ENCODE assay signal across 21 cellular contexts in genomic region chr1:88982055-88982454, GRCh38. TPM values are rescaled to one million over a fixed set of nuclear protein-coding genes. Genes with fewer than 3 reads are reported as not detected.
A peak's percentile ranks its signal among the peaks of the same experiment; 100 is the strongest.
DNase-seq lines count a peak whose midpoint lies in the region; ATAC-seq, FAIRE-seq and TF ChIP-seq lines count a peak whose summit lies in the region.
"Had no signal": no experiment of that assay in that cellular context is flagged by ENCODE, and none has a peak within 500 bp of the region (broad histone marks: within the 10 kb centered on the region; RNA-seq: fewer than 3 reads in every experiment).

No MANE protein-coding gene starts in this region.

- H3K27me3 ChIP-seq in astrocyte (ENCODE audit: insufficient read depth, low read length), result no peaks in the 10 kb centered on the region
- no peaks in the 10 kb centered on the region for H3K27me3 ChIP-seq in neutrophil
- H3K27me3 ChIP-seq: body of pancreas, MG63, SJCRH30, testis had no signal

- peaks cover 86% of the 10 kb centered on the region for H3K36me3 Mint-ChIP-seq in activated T-cell treated with anti-CD3 and anti-CD28 coated beads, Interleukin-2, amount 50 U/mL, for 24 hours (ENCODE audit: low read depth)
- H3K36me3 Mint-ChIP-seq in astrocyte (ENCODE audit: low read depth, unreplicated experiment) (peaks cover 6% of the 10 kb centered on the region), WTC11 (peaks cover 33% of the 10 kb centered on the region)

- H3K4me2 ChIP-seq in astrocyte (ENCODE audit: low read length), result peak overlapping the region; percentile 42
- H3K4me2 ChIP-seq: PC-9 had no signal

- no peak for TF ChIP-seq CTCF in astrocyte (IDR thresholded peaks at IDR 0.05; ENCODE audit: insufficient read depth, low read depth, low read length)
- TF ChIP-seq CTCF in neutrophil (IDR thresholded peaks at IDR 0.05), result no peak
- no peak for TF ChIP-seq CTCF in WTC11 (IDR thresholded peaks at IDR 0.05)

- no peak for FAIRE-seq in astrocyte (lab: Jason Lieb, UNC)
- FAIRE-seq: HepG2 had no signal

- no peak for DNase-seq in activated T-cell treated with anti-CD3 and anti-CD28 coated beads, Interleukin-2, amount 50 U/mL, for 24 hours
- no peak for DNase-seq in activated T-cell treated with anti-CD3 and anti-CD28 coated beads, Interleukin-2, amount 50 U/mL, for 1 hour
- DNase-seq in M059J (ENCODE audit: low read depth), result peak; percentile 18
- DNase-seq in astrocyte (ENCODE audit: low read depth), result peak; percentile 12
- no peak for DNase-seq in WTC11 (ENCODE audit: low spot score)
- no peak for DNase-seq in HPDE6-E6E7 (ENCODE audit: extremely low spot score)
- DNase-seq: activated B cell treated with CpG ODN at 0.5 μM for 24 hours; body of pancreas; erythroblast; MG63; midbrain; NCI-H774; PC-9; SJCRH30; stimulated activated CD8-positive, alpha-beta memory T cell treated with anti-CD3 and anti-CD28 coated beads, Interleukin-4, amount 100 ng/mL, for 48 hours; testis had no signal

- peaks cover 23% of the 10 kb centered on the region for H3K4me1 ChIP-seq in astrocyte (ENCODE audit: insufficient read depth, low read length)
- H3K4me1 ChIP-seq in neutrophil (ENCODE audit: control insufficient read depth in 1 of 2, insufficient read depth in 1 of 2, low read depth in 1 of 2, low read length in 1 of 2), result peaks cover 19 to 26% of the 10 kb centered on the region in 2 experiments

- H3K9me3 Mint-ChIP-seq in activated T-cell treated with anti-CD3 and anti-CD28 coated beads, Interleukin-2, amount 50 U/mL, for 24 hours, result no peaks in the 10 kb centered on the region
- no peaks in the 10 kb centered on the region for H3K9me3 Mint-ChIP-seq in astrocyte (ENCODE audit: unreplicated experiment)
- H3K9me3 Mint-ChIP-seq in WTC11, result 0 out of 2 replicates have a peak, but pooled peaks cover 3% of the 10 kb centered on the region
- H3K9me3 Mint-ChIP-seq: activated B cell treated with CpG ODN at 0.5 μM for 24 hours had no signal

- peaks cover 18% of the 10 kb centered on the region for H4K20me1 ChIP-seq in astrocyte (ENCODE audit: insufficient read depth, low read length)

- H3K4me3 ChIP-seq in astrocyte (ENCODE audit: insufficient read depth, low read depth, low read length) (no peak overlapping the region), neutrophil (ENCODE audit: low read depth in 1 of 2, low read length in 1 of 2) (no peak overlapping the region)
- H3K4me3 ChIP-seq: body of pancreas, HAP-1, MG63, PC-9, SJCRH30, testis had no signal

- H3K9ac ChIP-seq in astrocyte (ENCODE audit: low read length), result no peak overlapping the region

- peaks cover 57% of the 10 kb centered on the region for H3K79me2 ChIP-seq in astrocyte (ENCODE audit: insufficient read depth, low read length)

- H3K4me3 Mint-ChIP-seq in activated T-cell treated with anti-CD3 and anti-CD28 coated beads, Interleukin-2, amount 50 U/mL, for 24 hours, result peak overlapping the region; percentile 16
- H3K4me3 Mint-ChIP-seq in astrocyte (ENCODE audit: unreplicated experiment) (no peak overlapping the region), WTC11 (no peak overlapping the region)
- H3K4me3 Mint-ChIP-seq: activated B cell treated with CpG ODN at 0.5 μM for 24 hours, neural crest cell had no signal

- H3K36me3 ChIP-seq in astrocyte (ENCODE audit: insufficient read depth, low read length) (no peaks in the 10 kb centered on the region), neutrophil (peaks cover 25% of the 10 kb centered on the region)

- H2AFZ ChIP-seq in astrocyte (ENCODE audit: low read depth, low read length), result no peak overlapping the region
- H2AFZ ChIP-seq: PC-9 had no signal

- ATAC-seq in WTC11 (no peak), GM21447 (IDR thresholded peaks at IDR 0.05; ENCODE audit: unreplicated experiment) (no peak)
- ATAC-seq: body of pancreas, HepG2 had no signal

- peak overlapping the region; percentile 86 for H3K27ac Mint-ChIP-seq in activated T-cell treated with anti-CD3 and anti-CD28 coated beads, Interleukin-2, amount 50 U/mL, for 24 hours
- H3K27ac Mint-ChIP-seq in astrocyte (ENCODE audit: unreplicated experiment) (no peak overlapping the region), WTC11 (no peak overlapping the region)
- H3K27ac Mint-ChIP-seq: activated B cell treated with CpG ODN at 0.5 μM for 24 hours had no signal

- no peaks in the 10 kb centered on the region for H3K9me3 ChIP-seq in astrocyte (ENCODE audit: insufficient read depth, low read depth, low read length)
- H3K9me3 ChIP-seq in neutrophil, result no peaks in the 10 kb centered on the region
- H3K9me3 ChIP-seq: body of pancreas, HAP-1, MG63, SJCRH30, testis had no signal

- no peaks in the 10 kb centered on the region for H3K27me3 Mint-ChIP-seq in activated T-cell treated with anti-CD3 and anti-CD28 coated beads, Interleukin-2, amount 50 U/mL, for 24 hours
- H3K27me3 Mint-ChIP-seq in astrocyte (ENCODE audit: low read depth, unreplicated experiment), result no peaks in the 10 kb centered on the region
- H3K27me3 Mint-ChIP-seq in WTC11 (ENCODE audit: low read depth), result no peaks in the 10 kb centered on the region
- H3K27me3 Mint-ChIP-seq: activated B cell treated with CpG ODN at 0.5 μM for 24 hours had no signal

- no peak overlapping the region for H3K27ac ChIP-seq in astrocyte (ENCODE audit: low read depth, low read length)
- peak overlapping the region; percentile 52 for H3K27ac ChIP-seq in neutrophil
- H3K27ac ChIP-seq: PC-9, SJCRH30, testis had no signal

- POLR2A ChIA-PET in WTC11 (lab: Charles Lee), result no interaction called here

- peaks cover 84% of the 10 kb centered on the region for H3K4me1 Mint-ChIP-seq in activated T-cell treated with anti-CD3 and anti-CD28 coated beads, Interleukin-2, amount 50 U/mL, for 24 hours (ENCODE audit: low read depth)
- H3K4me1 Mint-ChIP-seq in astrocyte (ENCODE audit: low read depth, unreplicated experiment), result peaks cover 40% of the 10 kb centered on the region
- H3K4me1 Mint-ChIP-seq in WTC11, result peaks cover 17% of the 10 kb centered on the region

- CTCF ChIA-PET in WTC11 (lab: Charles Lee), result no interaction called here

TF ChIP-seq in WTC11, 78 proteins besides CTCF, POLR2A, EP300 and RAD21:
- TF ChIP-seq USF1 (CRISPR knock-in tag; IDR thresholded peaks at IDR 0.05) (no peak), GTF2I (CRISPR knock-in tag; conservative IDR thresholded peaks at IDR 0.05) (no peak), NFE2L1 (CRISPR knock-in tag; IDR thresholded peaks at IDR 0.05) (no peak), TCF7 (CRISPR knock-in tag; IDR thresholded peaks at IDR 0.05; ENCODE audit: low read depth) (no peak), CBFB (CRISPR knock-in tag; IDR thresholded peaks at IDR 0.05; ENCODE audit: low read depth) (no peak), SMAD3 (CRISPR knock-in tag; IDR thresholded peaks at IDR 0.05; ENCODE audit: borderline replicate concordance) (no peak), CREM (CRISPR knock-in tag; IDR thresholded peaks at IDR 0.05) (no peak), PRRX2 (CRISPR knock-in tag; IDR thresholded peaks at IDR 0.05) (no peak)

RNA-seq across cellular contexts. Expression of gene KYAT3, which starts 10.4 kb away (rescaled TPM):
- total RNA-seq in M059J (2014; rRNA removed; shearing (Covaris generic)), result 44.4 and 52.2 TPM in 2 replicates
- 21.0 and 21.3 TPM in 2 replicates for total RNA-seq in astrocyte
- total RNA-seq in WTC11 (2021), result 34.6 to 37.0 TPM (median 36.2 TPM) in 3 replicates

RNA-seq across cellular contexts. Expression of gene RBMXL1, which starts 10.4 kb away (rescaled TPM):
- total RNA-seq in M059J (2014; rRNA removed; shearing (Covaris generic)), result 10.6 and 15.9 TPM in 2 replicates
- total RNA-seq in astrocyte (10.1 and 10.9 TPM in 2 replicates), WTC11 (2021) (22.0 to 25.9 TPM (median 24.0 TPM) in 3 replicates)

RNA-seq across cellular contexts. Expression of gene GBP3, which starts 40.6 kb away (rescaled TPM):
- 88.8 and 89.5 TPM in 2 replicates for total RNA-seq in M059J (2014; rRNA removed; shearing (Covaris generic))
- total RNA-seq in astrocyte, result 30.3 and 34.9 TPM in 2 replicates
- total RNA-seq in WTC11 (2021), result 0.18 TPM in 2 of 3 replicates, not detected in the other
- total RNA-seq: neural crest cell had no signal

Comparison
In these comparisons a context has a peak if more than half of its experiments do, and no peak if none do; other contexts are left out.
1. DNase-seq: peak in M059J (single experiment) and astrocyte (single experiment); none in activated T-cell treated with anti-CD3 and anti-CD28 coated beads, Interleukin-2, amount 50 U/mL, for 24 hours (single experiment), activated T-cell treated with anti-CD3 and anti-CD28 coated beads, Interleukin-2, amount 50 U/mL, for 1 hour (single experiment), WTC11 (single experiment) and HPDE6-E6E7 (single experiment).
2. RNA of gene GBP3, which starts 40.6 kb away (total RNA-seq): 88.8 to 89.5 TPM in M059J and 30.3 to 34.9 TPM in astrocyte; 0.18 TPM in WTC11; every median in the first group is over 10 times any median in the second.